ENCODE assay signal across 10 cellular contexts in genomic region chr20:841568-842546, GRCh38. TPM values are rescaled to one million over a fixed set of nuclear protein-coding genes. Genes with fewer than 3 reads are reported as not detected.
DNase-seq lines count a peak whose midpoint lies in the region; ATAC-seq, FAIRE-seq and TF ChIP-seq lines count a peak whose summit lies in the region.
"Had no signal": no experiment of that assay in that cellular context is flagged by ENCODE, and none has a peak within 500 bp of the region (broad histone marks: within the 10 kb centered on the region; RNA-seq: fewer than 3 reads in every experiment).

No MANE protein-coding gene starts in this region.

- no peaks in the 10 kb centered on the region for H3K27me3 ChIP-seq in GM12878 (replicated peaks in 1 of 2; ENCODE audit: control insufficient read depth in 2 of 2, insufficient read depth in 2 of 2, low read length in 1 of 2)
- no peaks in the 10 kb centered on the region for H3K27me3 ChIP-seq in upper lobe of left lung

- no TSS peak for BruUV-seq in GM12878 (replicated peaks; lab: Mats Ljungman, UMichigan)

- intact Hi-C loops in GM12878 (cut with micrococcal nuclease; ENCODE audit: unreplicated experiment), result no loop called here

- H3K27ac Mint-ChIP-seq in activated naive CD4-positive, alpha-beta T cell treated with anti-CD3 and anti-CD28 coated beads, Interleukin-2, amount 10 ng/mL, durations not matched to agents 7 days and 5 days, result no peak overlapping the region
- no peak overlapping the region for H3K27ac Mint-ChIP-seq in activated naive CD4-positive, alpha-beta T cell treated with anti-CD3 and anti-CD28 coated beads, Interleukin-2, amount 50 U/mL, for 72 hours

- peaks cover 64% of the 10 kb centered on the region for H3K4me1 Mint-ChIP-seq in activated naive CD4-positive, alpha-beta T cell treated with anti-CD3 and anti-CD28 coated beads, Interleukin-2, amount 10 ng/mL, durations not matched to agents 7 days and 5 days

- TF ChIP-seq EP300 in GM12878 (IDR thresholded peaks at IDR 0.05; ENCODE audit: borderline replicate concordance in 1 of 2, control insufficient read depth in 1 of 2, low read depth in 2 of 2, low read length in 2 of 2) (no peak), upper lobe of left lung (IDR thresholded peaks at IDR 0.05) (peak in 1 of 4 donors; percentile 9)

- H3K9me3 Mint-ChIP-seq in activated naive CD4-positive, alpha-beta T cell treated with anti-CD3 and anti-CD28 coated beads, Interleukin-2, amount 10 ng/mL, durations not matched to agents 7 days and 5 days, result no peaks in the 10 kb centered on the region
- peaks cover 0 to 4% of the 10 kb centered on the region in 2 donors for H3K9me3 Mint-ChIP-seq in activated naive CD4-positive, alpha-beta T cell treated with anti-CD3 and anti-CD28 coated beads, Interleukin-2, amount 50 U/mL, for 72 hours

- H3K4me1 ChIP-seq in GM12878 (ENCODE audit: control insufficient read depth, insufficient read depth, low read length) (peaks cover 27% of the 10 kb centered on the region), upper lobe of left lung (peaks cover 42 to 71% (median 55%) of the 10 kb centered on the region in 4 donors)

- peak overlapping the region; percentile 61 for H3K4me3 ChIP-seq in GM12878
- peak overlapping the region in 3 of 4 donors; percentile 52 to 60 (median 55) for H3K4me3 ChIP-seq in upper lobe of left lung

- POLR2A ChIA-PET in GM12878 (lab: Charles Lee), result no interaction called here

- DNase-seq in activated naive CD4-positive, alpha-beta T cell treated with anti-CD3 and anti-CD28 coated beads, Interleukin-2, amount 10 ng/mL, durations not matched to agents 7 days and 5 days, result no peak
- DNase-seq in activated naive CD4-positive, alpha-beta T cell treated with anti-CD3 and anti-CD28 coated beads, Interleukin-2, amount 50 U/mL, for 72 hours (ENCODE audit: low spot score in 2 of 2), result no peak
- DNase-seq in GM12878 (ENCODE audit: low read depth, low spot score), result no peak
- DNase-seq in left kidney (ENCODE audit: low read depth, low spot score), result peak; percentile 40
- DNase-seq in upper lobe of left lung, result peak; percentile 80 to 86
- no peak for DNase-seq in NCI-H446 treated with DMSO at 0.1 percent for 48 hours (lab: John Stamatoyannopoulos, UW)
- no peak for DNase-seq in stimulated activated CD4-positive, alpha-beta T cell treated with anti-CD3 and anti-CD28 coated beads, Interleukin-1b, Interleukin-23, amount 100 ng/mL, for 48 hours
- DNase-seq in NCI-H774 (lab: John Stamatoyannopoulos, UW), result no peak

- TF ChIP-seq RAD21 in GM12878 (IDR thresholded peaks at IDR 0.05; ENCODE audit: insufficient read depth, low read depth, low read length), result no peak

- H4K20me1 ChIP-seq in GM12878 (ENCODE audit: control insufficient read depth, insufficient read depth), result no peaks in the 10 kb centered on the region

- no peaks in the 10 kb centered on the region; the same call in 2 of the 3 replicates for H3K9me3 ChIP-seq in GM12878 (replicated peaks; ENCODE audit: control insufficient read depth, insufficient read depth, low read length)
- H3K9me3 ChIP-seq in upper lobe of left lung, result no peaks in the 10 kb centered on the region

- H3K4me3 Mint-ChIP-seq in activated naive CD4-positive, alpha-beta T cell treated with anti-CD3 and anti-CD28 coated beads, Interleukin-2, amount 10 ng/mL, durations not matched to agents 7 days and 5 days, result peak overlapping the region; percentile 65

- SMC1A ChIA-PET in GM12878 (lab: Charles Lee; ENCODE audit: uncharacterized antibody, unreplicated experiment), result no interaction called here

- peaks cover 2% of the 10 kb centered on the region for H3K79me2 ChIP-seq in GM12878 (ENCODE audit: control insufficient read depth, insufficient read depth, low read length)

- no peak for FAIRE-seq in GM12878 (lab: Jason Lieb, UNC)
- FAIRE-seq: G401.6 had no signal

- H3K27ac ChIP-seq in GM12878 (ENCODE audit: control insufficient read depth, insufficient read depth) (no peak overlapping the region), upper lobe of left lung (peak overlapping the region; percentile 27 to 83 (median 66))
- H3K27ac ChIP-seq: KMS-11 had no signal

- ATAC-seq in activated naive CD4-positive, alpha-beta T cell treated with anti-CD3 and anti-CD28 coated beads, Interleukin-2, amount 50 U/mL, for 72 hours, result no peak
- ATAC-seq in GM12878 (no peak), upper lobe of left lung (ENCODE audit: low FRiP score in 2 of 2) (no peak)

- H3K27me3 Mint-ChIP-seq in activated naive CD4-positive, alpha-beta T cell treated with anti-CD3 and anti-CD28 coated beads, Interleukin-2, amount 10 ng/mL, durations not matched to agents 7 days and 5 days, result no peaks in the 10 kb centered on the region

- WGBS in GM12878 (ENCODE audit: insufficient coverage, insufficient replicate concordance, low lambda C conversion rate, missing lambda C conversion rate), result 71% methylated on average over 46 of the region's 62 CpGs
- 26 to 66% methylated on average over 17 to 45 of the region's 62 CpGs for WGBS in upper lobe of left lung, 2 donors

- peak overlapping the region; percentile 94 for H3K4me2 ChIP-seq in GM12878 (ENCODE audit: control insufficient read depth, insufficient read depth)
- H3K4me2 ChIP-seq: KMS-11 had no signal

- H3K36me3 ChIP-seq in GM12878 (ENCODE audit: control insufficient read depth in 2 of 2, insufficient read depth in 2 of 2, low read length in 1 of 2) (peaks cover 0 to 5% of the 10 kb centered on the region in 2 experiments; a peak in 2 of 4 replicates), upper lobe of left lung (peaks cover 0 to 6% (median 3%) of the 10 kb centered on the region in 4 donors)

- TF ChIP-seq POLR2A in GM12878 (IDR thresholded peaks at IDR 0.05; ENCODE audit: low read depth, low read length) (no peak), upper lobe of left lung (IDR thresholded peaks at IDR 0.05) (peak in 1 of 4 donors; percentile 45)

- CTCF ChIA-PET in activated naive CD4-positive, alpha-beta T cell treated with anti-CD3 and anti-CD28 coated beads, Interleukin-2, amount 10 ng/mL, durations not matched to agents 7 days and 5 days (lab: Charles Lee), result no interaction called here
- CTCF ChIA-PET in GM12878 (lab: Yijun Ruan, JAX), result interaction anchor here (1.1 kb wide), 1 partner anchor 260 kb away, joined by 3 read pairs; no protein-coding TSS in a partner anchor

- H2AFZ ChIP-seq in GM12878 (ENCODE audit: control insufficient read depth, low read depth, low read length), result peak overlapping the region; percentile 12

- RAD21 ChIA-PET in GM12878 (lab: Charles Lee; ENCODE audit: unreplicated experiment), result interaction anchor here (2.5 kb wide), 1 partner anchor 8 kb away, joined by 16 read pairs; the partner anchor contains the start of gene FAM110A

- peaks cover 44% of the 10 kb centered on the region for H3K36me3 Mint-ChIP-seq in activated naive CD4-positive, alpha-beta T cell treated with anti-CD3 and anti-CD28 coated beads, Interleukin-2, amount 10 ng/mL, durations not matched to agents 7 days and 5 days
- H3K36me3 Mint-ChIP-seq in activated naive CD4-positive, alpha-beta T cell treated with anti-CD3 and anti-CD28 coated beads, Interleukin-2, amount 50 U/mL, for 72 hours, result peaks cover 0 to 24% of the 10 kb centered on the region in 2 donors

- TF ChIP-seq CTCF in GM12878 (IDR thresholded peaks at IDR 0.05 in 2 of 3, conservative IDR thresholded peaks at IDR 0.05 in 1 of 3; ENCODE audit: control insufficient read depth in 2 of 3, extremely low read depth in 1 of 3, insufficient read depth in 1 of 3, low read depth in 3 of 3, low read length in 3 of 3) (no peak), upper lobe of left lung (IDR thresholded peaks at IDR 0.05) (no peak)

- H3K9ac ChIP-seq in GM12878 (ENCODE audit: control insufficient read depth, insufficient read depth, low read length), result no peak overlapping the region
- H3K9ac ChIP-seq: KMS-11 had no signal

- in situ Hi-C loops in GM12878 (cut with MboI), result no loop called here

TF ChIP-seq in GM12878, 131 proteins besides CTCF, POLR2A, EP300 and RAD21 (continues in another document):
- TF ChIP-seq RBBP5 (conservative IDR thresholded peaks at IDR 0.05), result no peak

RNA-seq across cellular contexts. Expression of gene FAM110A, which starts 8.3 kb away (rescaled TPM):
- total RNA-seq in activated naive CD4-positive, alpha-beta T cell treated with anti-CD3 and anti-CD28 coated beads, Interleukin-2, amount 50 U/mL, for 72 hours, result 10 to 100 TPM; 12.0 to 25.7 TPM
- total RNA-seq in GM12878 (2013; cell fraction: nucleolus; rRNA removed), result 4.8 and 5.4 TPM in 2 replicates
- total RNA-seq in GM12878 (2014; rRNA removed) (6.7 and 8.0 TPM in 2 replicates), GM12878 (2014; rRNA removed; fragmentation: Illumina TruSeq; extraction: Trizol) (1.8 and 2.5 TPM in 2 replicates), GM12878 (2021) (14.8 and 15.9 TPM in 2 replicates), upper lobe of left lung (10 to 100 TPM; 13.2 to 27.9 (median 19.9) TPM)
- polyA plus RNA-seq in GM12878 (2011; ENCODE audit: low read depth), result 4.0 TPM
- polyA plus RNA-seq in GM12878 (2011; rRNA removed) (2.7 and 6.8 TPM in 2 replicates), GM12878 (2014; fragmentation: Illumina TruSeq; extraction: Trizol) (4.3 and 4.7 TPM in 2 replicates), GM12878 (2014; fragmentation: Nextera tagmentation; extraction: Ambion mirVana) (1 to 10 TPM; 1.1 to 2.4 TPM), GM12878 (2014; rRNA removed) (12.8 and 13.5 TPM in 2 replicates), GM12878 (2016; fragmentation: Nextera tagmentation; extraction: Ambion mirVana) (10 to 100 TPM in 1 of 2 experiments, 1 to 10 TPM in 1; 8.8 to 11.5 TPM)
- polyA plus RNA-seq in GM12878 (2011; cell fraction: cytosol; rRNA removed), result 8.8 and 10.7 TPM in 2 replicates
- polyA plus RNA-seq in GM12878 (2011; cell fraction: nucleus; rRNA removed), result 8.9 and 13.4 TPM in 2 replicates
- 8.4 and 10.9 TPM in 2 replicates for polyA plus RNA-seq in GM12878 (2012)
- polyA minus RNA-seq in GM12878 (2011; rRNA and poly(A)+ RNA removed), result 2.8 and 6.3 TPM in 2 replicates
- 3.8 and 4.9 TPM in 2 replicates for polyA minus RNA-seq in GM12878 (2011; cell fraction: cytosol; rRNA and poly(A)+ RNA removed)
- 2.1 and 4.8 TPM in 2 replicates for polyA minus RNA-seq in GM12878 (2011; cell fraction: nucleus; rRNA and poly(A)+ RNA removed)

Comparison
In these comparisons a context has a peak if more than half of its experiments do, and no peak if none do; other contexts are left out.
1. DNase-seq: peak in left kidney (single experiment) and upper lobe of left lung (2 of 2); none in activated naive CD4-positive, alpha-beta T cell treated with anti-CD3 and anti-CD28 coated beads, Interleukin-2, amount 10 ng/mL, durations not matched to agents 7 days and 5 days (single experiment), activated naive CD4-positive, alpha-beta T cell treated with anti-CD3 and anti-CD28 coated beads, Interleukin-2, amount 50 U/mL, for 72 hours (0 of 2), GM12878 (single experiment), NCI-H446 treated with DMSO at 0.1 percent for 48 hours (single experiment), stimulated activated CD4-positive, alpha-beta T cell treated with anti-CD3 and anti-CD28 coated beads, Interleukin-1b, Interleukin-23, amount 100 ng/mL, for 48 hours (single experiment) and NCI-H774 (single experiment).